ENCODE assay signal across 6 cellular contexts in the genomic region with DNA sequence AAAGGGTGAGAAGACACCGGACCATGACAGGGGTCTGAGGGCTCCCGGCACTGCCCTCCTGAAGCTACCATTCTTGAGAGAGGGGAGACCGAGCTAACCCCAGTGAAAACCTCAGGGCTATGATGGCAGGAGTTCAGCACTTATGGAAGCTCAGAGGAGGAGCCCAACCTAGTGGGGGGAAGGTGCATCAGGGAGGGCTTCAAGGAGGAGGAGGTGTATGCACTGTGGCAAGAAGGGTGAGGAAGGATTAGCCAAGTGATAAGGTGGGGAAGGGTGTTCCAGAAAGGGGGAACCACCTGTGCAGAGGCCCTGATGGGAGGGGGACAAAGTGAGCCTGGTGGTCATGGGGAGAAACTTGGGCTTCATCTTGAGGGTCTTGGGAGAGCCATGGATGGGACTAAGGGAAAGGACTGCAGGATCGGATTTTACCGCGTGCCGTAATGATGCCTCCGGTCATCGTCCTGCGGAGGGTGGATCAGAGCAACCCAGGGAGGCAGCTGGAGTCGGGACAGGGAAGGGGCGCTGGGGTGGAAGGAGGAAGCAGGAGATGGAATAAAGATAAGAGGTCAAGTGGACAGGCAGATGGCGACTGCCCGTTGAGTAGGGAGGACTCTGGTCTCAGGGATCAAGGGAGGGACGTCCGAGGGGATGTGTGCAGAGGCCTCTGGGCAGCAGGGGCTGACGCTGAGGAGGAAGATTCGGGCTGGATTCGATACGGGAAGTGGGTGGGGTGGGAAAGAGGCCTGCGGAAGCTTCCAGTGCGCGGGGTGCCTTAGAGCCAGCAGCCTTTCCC. TPM values are rescaled to one million over a fixed set of nuclear protein-coding genes. Genes with fewer than 3 reads are reported as not detected.
DNase-seq lines count a peak whose midpoint lies in the region; ATAC-seq and TF ChIP-seq lines count a peak whose summit lies in the region.

No MANE protein-coding gene starts in this region.

- peak overlapping the region; percentile 66 for H3K4me3 ChIP-seq in IMR-90 (ENCODE audit: insufficient read depth, low read depth, low read length)
- H3K4me3 ChIP-seq in dorsolateral prefrontal cortex = peak overlapping the region; percentile 42 to 83 (median 65)
- H3K4me3 ChIP-seq in prostate gland = peak overlapping the region; percentile 36 to 53

- no peak overlapping the region for H3K56ac ChIP-seq in IMR-90 (ENCODE audit: extremely low read depth, insufficient read depth, low read length)

- H3K4ac ChIP-seq in IMR-90 (ENCODE audit: low read depth, low read length) = no peak overlapping the region

- intact Hi-C loops in IMR-90 (cut with micrococcal nuclease) (no loop called here), dorsolateral prefrontal cortex (cut with DNase I) (no loop called here), prostate gland (cut with DNase I) (no loop called here)

- no peak overlapping the region for H2AK9ac ChIP-seq in IMR-90 (replicated peaks; ENCODE audit: low read depth, low read length, poor library complexity)

- H3K23ac ChIP-seq in IMR-90 (ENCODE audit: low read depth, low read length) = no peak overlapping the region

- no peak overlapping the region for H4K8ac ChIP-seq in IMR-90 (ENCODE audit: low read depth in 2 of 2, low read length in 2 of 2)

- dilution Hi-C loops in IMR-90 (cut with HindIII; ENCODE audit: low sequenced_read_pairs, unreplicated experiment) = no loop called here

- H3K4me1 ChIP-seq in IMR-90 (ENCODE audit: control insufficient read depth, insufficient read depth, low read length) = no peaks in the 10 kb centered on the region
- no peaks in the 10 kb centered on the region for H3K4me1 ChIP-seq in prostate gland (replicated peaks)

- POLR2A ChIA-PET in IMR-90 (lab: Charles Lee; ENCODE audit: unreplicated experiment) = interaction anchor here (0.6 kb wide), 1 partner anchor 27 kb away, joined by 4 read pairs; no protein-coding TSS in a partner anchor

- no peak overlapping the region for H2BK5ac ChIP-seq in IMR-90 (ENCODE audit: low read depth, low read length, poor library complexity, severe bottlenecking)

- WGBS in IMR-90 (ENCODE audit: extremely low coverage in 2 of 2, insufficient read length in 1 of 2), 2 experiments = 31% methylated on average over 16 of the region's 23 CpGs; no CpG with 5 or more reads in 1 of the 2 experiments
- 17% methylated on average over 23 of the region's 23 CpGs for WGBS in prostate gland

- ATAC-seq in IMR-90 (ENCODE audit: low read depth) = peak; percentile 1; the same call in 1 of the 2 replicates
- no peak for ATAC-seq in HG02970 (IDR thresholded peaks at IDR 0.05; ENCODE audit: low FRiP score, unreplicated experiment)

- H3K79me1 ChIP-seq in IMR-90 (ENCODE audit: low read depth in 1 of 2, low read length in 2 of 2) = no peaks in the 10 kb centered on the region

- no peak overlapping the region for H2BK15ac ChIP-seq in IMR-90 (ENCODE audit: low read depth, low read length)

- no peak overlapping the region for H4K5ac ChIP-seq in IMR-90 (ENCODE audit: low read depth, low read length)

- CTCF ChIA-PET in IMR-90 (lab: Yijun Ruan, JAX) = interaction anchor here (0.6 kb wide), 1 partner anchor 30 kb away, joined by 4 read pairs; no protein-coding TSS in a partner anchor

- DNase-seq in IMR-90 (no peak), dorsolateral prefrontal cortex (no peak), prostate gland (ENCODE audit: low spot score) (no peak), dermis blood vessel endothelial cell (no peak), NCI-H187 (lab: John Stamatoyannopoulos, UW) (no peak)

- H4K20me1 ChIP-seq in IMR-90 (ENCODE audit: insufficient read depth, low read length) = 0 out of 2 replicates have a peak, but pooled peaks cover 3% of the 10 kb centered on the region

- H3K9me3 ChIP-seq in IMR-90 (ENCODE audit: control insufficient read depth, insufficient read depth, low read length) (no peaks in the 10 kb centered on the region), prostate gland (no peaks in the 10 kb centered on the region)

- in situ Hi-C loops in IMR-90 (cut with MboI; ENCODE audit: low sequenced_read_pairs) = no loop called here

- H3K14ac ChIP-seq in IMR-90 (replicated peaks; ENCODE audit: low read depth, low read length) = no peak overlapping the region

- no peak overlapping the region for H2BK120ac ChIP-seq in IMR-90 (ENCODE audit: low read depth, low read length)

- no TSS peak for BruUV-seq in IMR-90 (replicated peaks; lab: Mats Ljungman, UMichigan)

- peak overlapping the region; percentile 98 for H2AFZ ChIP-seq in IMR-90 (replicated peaks; ENCODE audit: low read length, poor library complexity)

- no peak overlapping the region for H2AK5ac ChIP-seq in IMR-90 (ENCODE audit: low read depth, low read length)

- H3K36me3 ChIP-seq in IMR-90 (ENCODE audit: control insufficient read depth, insufficient read depth, low read length) (no peaks in the 10 kb centered on the region), prostate gland (no peaks in the 10 kb centered on the region)

- H3K4me2 ChIP-seq in IMR-90 (ENCODE audit: low read depth, low read length) = peak overlapping the region; percentile 85

- H3K27me3 ChIP-seq in IMR-90 (ENCODE audit: control insufficient read depth, insufficient read depth, low read length) (peaks cover 44% of the 10 kb centered on the region), dorsolateral prefrontal cortex (peaks cover 0 to 15% (median 0%) of the 10 kb centered on the region in 45 donors), prostate gland (replicated peaks; ENCODE audit: insufficient read depth) (peaks cover 3% of the 10 kb centered on the region)

- TF ChIP-seq POLR2A in IMR-90 (IDR thresholded peaks at IDR 0.05; ENCODE audit: low read depth, low read length) (no peak), prostate gland (IDR thresholded peaks at IDR 0.05) (no peak)

- H3K27ac ChIP-seq in IMR-90 (ENCODE audit: insufficient read depth, low read length) (no peak overlapping the region), dorsolateral prefrontal cortex (no peak overlapping the region), prostate gland (peak overlapping the region in 1 of 2 donors; percentile 66)

- no peaks in the 10 kb centered on the region for H3K9me1 ChIP-seq in IMR-90 (ENCODE audit: insufficient read depth, low read length)

- no peak for TF ChIP-seq RAD21 in IMR-90 (IDR thresholded peaks at IDR 0.05; ENCODE audit: low read length)

- TF ChIP-seq CTCF in IMR-90 (conservative IDR thresholded peaks at IDR 0.05; ENCODE audit: low read depth, low read length) = no peak
- no peak for TF ChIP-seq CTCF in dorsolateral prefrontal cortex (IDR thresholded peaks at IDR 0.05 in 54 of 56, conservative IDR thresholded peaks at IDR 0.05 in 2 of 56; ENCODE audit: low read depth in 1 of 56, partially characterized antibody in 56 of 56)
- no peak for TF ChIP-seq CTCF in prostate gland (IDR thresholded peaks at IDR 0.05)

- H3K9ac ChIP-seq in IMR-90 (ENCODE audit: low read depth, low read length) = no peak overlapping the region

- H2BK20ac ChIP-seq in IMR-90 (ENCODE audit: low read depth, low read length) = no peak overlapping the region

- no peak overlapping the region for H4K91ac ChIP-seq in IMR-90 (ENCODE audit: insufficient read depth, low read depth, low read length)

- H3K18ac ChIP-seq in IMR-90 (ENCODE audit: low read depth, low read length) = no peak overlapping the region

TF ChIP-seq in IMR-90, 13 proteins besides CTCF, POLR2A, EP300 and RAD21 (continues in another document):
- TF ChIP-seq RFX5 (IDR thresholded peaks at IDR 0.05; ENCODE audit: low read depth, low read length) (no peak), RCOR1 (IDR thresholded peaks at IDR 0.05; ENCODE audit: insufficient replicate concordance, low read length) (no peak), MAZ (IDR thresholded peaks at IDR 0.05; ENCODE audit: borderline replicate concordance, low read depth, low read length) (no peak), BHLHE40 (IDR thresholded peaks at IDR 0.05; ENCODE audit: low read depth, low read length) (no peak), MAFK (IDR thresholded peaks at IDR 0.05; ENCODE audit: low read depth, low read length) (no peak)

RNA-seq across cellular contexts. Expression of gene PSMD8, which starts 13.3 kb away (rescaled TPM):
- 502 and 644 TPM in 2 replicates for total RNA-seq in IMR-90 (2012; rRNA removed)
- polyA plus RNA-seq in IMR-90 (2012; rRNA removed) = 475 and 538 TPM in 2 replicates
- 171 and 501 TPM in 2 replicates for polyA plus RNA-seq in IMR-90 (2012; cell fraction: cytosol; rRNA removed)
- 160 and 200 TPM in 2 replicates for polyA plus RNA-seq in IMR-90 (2012; cell fraction: nucleus; rRNA removed; ENCODE audit: low replicate concordance)
- total RNA-seq in dorsolateral prefrontal cortex = 100 to 1,000 TPM in 115 of 120 experiments, 10 to 100 TPM in 5; 65.8 to 185 (median 140) TPM
- 100 to 1,000 TPM; 232 to 298 TPM for total RNA-seq in prostate gland
- 251 and 344 TPM in 2 replicates for total RNA-seq in dermis blood vessel endothelial cell

RNA-seq across cellular contexts. Expression of gene CATSPERG, which starts 25.4 kb away (rescaled TPM):
- total RNA-seq in IMR-90 (2012; rRNA removed) (0.18 TPM in 1 of 2 replicates, not detected in the other), dorsolateral prefrontal cortex (10 to 100 TPM in 88 of 120 experiments, 1 to 10 TPM in 32; 5.7 to 29.9 (median 13.4) TPM), prostate gland (10 to 100 TPM; 10.7 to 20.6 TPM), dermis blood vessel endothelial cell (2.0 and 6.1 TPM in 2 replicates)
- polyA plus RNA-seq in IMR-90 (2012; rRNA removed) = 0.16 and 0.34 TPM in 2 replicates
- 0.08 and 0.21 TPM in 2 replicates for polyA plus RNA-seq in IMR-90 (2012; cell fraction: cytosol; rRNA removed)
- 1.1 and 1.9 TPM in 2 replicates for polyA plus RNA-seq in IMR-90 (2012; cell fraction: nucleus; rRNA removed; ENCODE audit: low replicate concordance)

RNA-seq across cellular contexts. Expression of gene GGN, which starts 26.8 kb away (rescaled TPM):
- under 0.01 TPM in 1 of 2 replicates, not detected in the other for total RNA-seq in IMR-90 (2012; rRNA removed)
- polyA plus RNA-seq in IMR-90 (2012; rRNA removed) = 0.65 and 0.99 TPM in 2 replicates
- 0.75 and 0.95 TPM in 2 replicates for polyA plus RNA-seq in IMR-90 (2012; cell fraction: cytosol; rRNA removed)
- 1.5 and 2.8 TPM in 2 replicates for polyA plus RNA-seq in IMR-90 (2012; cell fraction: nucleus; rRNA removed; ENCODE audit: low replicate concordance)
- total RNA-seq in dorsolateral prefrontal cortex = 1 to 10 TPM in 101 of 120 experiments, under 1 TPM in 18, not detected in 1; 0.34 to 6.3 (median 1.7) TPM
- total RNA-seq in prostate gland = 1 to 10 TPM in 1 of 2 donors, under 1 TPM in 1; 0.27 to 7.4 TPM
- 0.23 and 0.34 TPM in 2 replicates for total RNA-seq in dermis blood vessel endothelial cell

RNA-seq across cellular contexts. Expression of gene SPRED3, which starts 27.5 kb away (rescaled TPM):
- total RNA-seq in IMR-90 (2012; rRNA removed) = 0.56 and 0.90 TPM in 2 replicates
- 6.3 and 7.9 TPM in 2 replicates for polyA plus RNA-seq in IMR-90 (2012; rRNA removed)
- polyA plus RNA-seq in IMR-90 (2012; cell fraction: cytosol; rRNA removed) = 2.4 and 2.8 TPM in 2 replicates
- polyA plus RNA-seq in IMR-90 (2012; cell fraction: nucleus; rRNA removed; ENCODE audit: low replicate concordance) = 22.6 and 23.9 TPM in 2 replicates
- 10 to 100 TPM in 62 of 120 experiments, 1 to 10 TPM in 58; 4.8 to 22.5 (median 10.3) TPM for total RNA-seq in dorsolateral prefrontal cortex
- total RNA-seq in prostate gland = 1 to 10 TPM in 1 of 2 donors, under 1 TPM in 1; 0.82 to 3.3 TPM
- 0.51 and 1.0 TPM in 2 replicates for total RNA-seq in dermis blood vessel endothelial cell

RNA-seq across cellular contexts. Expression of gene KCNK6, which starts 41.4 kb away (rescaled TPM):
- total RNA-seq in IMR-90 (2012; rRNA removed) (2.7 and 2.8 TPM in 2 replicates), dorsolateral prefrontal cortex (1 to 10 TPM in 110 of 120 experiments, under 1 TPM in 10; 0.64 to 3.9 (median 1.7) TPM), prostate gland (1 to 10 TPM; 5.9 to 7.3 TPM), dermis blood vessel endothelial cell (8.7 and 10.2 TPM in 2 replicates)
- polyA plus RNA-seq in IMR-90 (2012; rRNA removed) = 3.9 and 4.5 TPM in 2 replicates
- 3.3 and 4.2 TPM in 2 replicates for polyA plus RNA-seq in IMR-90 (2012; cell fraction: cytosol; rRNA removed)
- 2.9 and 3.1 TPM in 2 replicates for polyA plus RNA-seq in IMR-90 (2012; cell fraction: nucleus; rRNA removed; ENCODE audit: low replicate concordance)
